15 cellular contexts compared by ENCODE assay signal in genomic region chr4:18314731-18315130, GRCh38.
"Had no signal": no experiment of that assay in that cellular context is flagged by ENCODE, and none has a peak within 500 bp of the region (broad histone marks: within the 10 kb centered on the region; RNA-seq: fewer than 3 reads in every experiment).

No MANE protein-coding gene starts in this region.

- H3K4me3 ChIP-seq: MG63 had no signal

- H3K27me3 ChIP-seq: MG63 had no signal

- H3K36me3 ChIP-seq: MG63 had no signal

- H3K9me3 ChIP-seq: MG63 had no signal

- DNase-seq: IMR-90; Karpas-422; KG1; MG63; NCI-H1092; NCI-H1105 treated with DMSO at 0.1 percent for 48 hours; NCI-H1417 treated with DMSO at 0.1 percent for 48 hours; NCI-H1694 treated with DMSO at 0.1 percent for 48 hours; NCI-H1930; NCI-H226; NCI-H526 treated with DMSO at 0.1 percent for 48 hours; NCI-H748 treated with DMSO at 0.1 percent for 48 hours; NK-92 treated with Interleukin-12 subunit alpha and Interleukin-12 subunit beta, amount 100 ng/mL, for 24 hours; PC-3 had no signal

- H3K27ac ChIP-seq: RWPE1 had no signal
